ENCODE assay signal across 22 cellular contexts in the genomic region with DNA sequence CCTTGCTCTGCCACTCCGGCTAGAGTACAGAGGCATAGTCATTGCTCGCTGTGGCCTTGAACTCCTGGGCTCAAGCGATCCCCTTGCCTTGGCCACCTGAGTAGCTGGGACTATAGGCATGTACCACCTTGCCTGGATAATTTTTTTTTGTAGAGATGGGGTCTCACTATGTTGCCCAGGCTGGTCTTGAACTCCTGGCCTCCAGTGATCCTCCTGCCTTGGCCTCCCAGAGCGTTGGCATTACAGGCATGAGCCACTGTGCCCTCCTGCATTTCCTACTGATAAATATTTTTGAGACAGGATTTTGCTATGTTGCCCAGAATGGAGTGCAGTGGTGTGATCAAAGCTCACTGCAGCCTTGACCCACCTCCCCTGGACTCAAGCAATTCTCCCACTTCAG. TPM values are rescaled to one million over a fixed set of nuclear protein-coding genes. Genes with fewer than 3 reads are reported as not detected.
DNase-seq lines count a peak whose midpoint lies in the region; ATAC-seq and TF ChIP-seq lines count a peak whose summit lies in the region.
"Had no signal": no experiment of that assay in that cellular context is flagged by ENCODE, and none has a peak within 500 bp of the region (broad histone marks: within the 10 kb centered on the region; RNA-seq: fewer than 3 reads in every experiment).

No MANE protein-coding gene starts in this region.

- H3K36me3 Mint-ChIP-seq in activated CD8-positive, alpha-beta memory T cell treated with anti-CD3 and anti-CD28 coated beads, Interleukin-2, amount 10 ng/mL, durations not matched to agents 7 days and 5 days, result peaks cover 47% of the 10 kb centered on the region
- H3K36me3 Mint-ChIP-seq in type B pancreatic cell (peaks cover 48% of the 10 kb centered on the region), H9 (ENCODE audit: insufficient read depth in 1 of 3, low read depth in 3 of 3) (peaks cover 22 to 70% (median 67%) of the 10 kb centered on the region in 3 experiments; a peak in 6 of 7 replicates)

- no peak for DNase-seq in activated CD8-positive, alpha-beta memory T cell treated with anti-CD3 and anti-CD28 coated beads, Interleukin-2, amount 10 ng/mL, durations not matched to agents 7 days and 5 days
- no peak for DNase-seq in activated CD8-positive, alpha-beta memory T cell treated with anti-CD3 and anti-CD28 coated beads, Interleukin-2, amount 50 U/mL, for 48 hours
- DNase-seq in right lobe of liver (no peak), type B pancreatic cell (ENCODE audit: extremely low spot score, unreplicated experiment) (no peak), DMS153 treated with DMSO at 0.1 percent for 48 hours (lab: John Stamatoyannopoulos, UW; ENCODE audit: unreplicated experiment) (no peak), H9 (no peak)
- no peak for DNase-seq in activated CD4-positive, alpha-beta T cell treated with anti-CD3 and anti-CD28 coated beads, Interleukin-2, amount 50 U/mL, for 48 hours
- DNase-seq: CD8-positive, alpha-beta T cell; GDM1; GOT3; HFFc6; NCI-H1436 treated with DMSO at 0.1 percent for 48 hours; NCI-H2081; NCI-H510A treated with DMSO at 0.1 percent for 48 hours; NCI-H82; PC-9 had no signal

- no peak for ATAC-seq in activated CD8-positive, alpha-beta memory T cell treated with anti-CD3 and anti-CD28 coated beads, Interleukin-2, amount 10 ng/mL, durations not matched to agents 7 days and 5 days
- no peak for ATAC-seq in right lobe of liver
- ATAC-seq: CD8-positive, alpha-beta T cell; GM12878 had no signal

- H3K4me1 ChIP-seq in right lobe of liver (peaks cover 0 to 38% (median 17%) of the 10 kb centered on the region in 4 donors), H9 (ENCODE audit: insufficient read depth, low read length) (no peaks in the 10 kb centered on the region; the same call in 1 of the 2 replicates)
- H3K4me1 ChIP-seq: BLaER1, SJSA1 had no signal

- no peak overlapping the region for H2BK20ac ChIP-seq in H9 (ENCODE audit: low read depth, low read length, poor library complexity, severe bottlenecking)

- H2BK120ac ChIP-seq in H9 (ENCODE audit: low read depth, low read length, poor library complexity, severe bottlenecking), result no peak overlapping the region

- no peak overlapping the region for H2BK5ac ChIP-seq in H9 (ENCODE audit: insufficient read length, low read length)

- intact Hi-C loops in right lobe of liver (cut with DNase I), result no loop called here

- no peak overlapping the region for H3K56ac ChIP-seq in H9 (ENCODE audit: insufficient read length, low read depth, low read length)

- CTCF ChIA-PET in activated CD8-positive, alpha-beta memory T cell treated with anti-CD3 and anti-CD28 coated beads, Interleukin-2, amount 10 ng/mL, durations not matched to agents 7 days and 5 days (lab: Charles Lee), result interaction anchor here (1.2 kb wide), 1 partner anchor 133 kb away, joined by 3 read pairs; no protein-coding TSS in a partner anchor

- H2AFZ ChIP-seq in H9 (ENCODE audit: low read length), result no peak overlapping the region
- H2AFZ ChIP-seq: PC-9 had no signal

- H3K4me2 ChIP-seq in H9 (ENCODE audit: insufficient read depth, insufficient read length, low read length), result no peak overlapping the region
- H3K4me2 ChIP-seq: BLaER1, KMS-11, PC-9 had no signal

- TF ChIP-seq CTCF in VCaP (conservative IDR thresholded peaks at IDR 0.05), result no peak
- no peak for TF ChIP-seq CTCF in right lobe of liver (IDR thresholded peaks at IDR 0.05)
- TF ChIP-seq CTCF in type B pancreatic cell (conservative IDR thresholded peaks at IDR 0.05), result no peak
- TF ChIP-seq CTCF in H9 (conservative IDR thresholded peaks at IDR 0.05), result no peak

- H3K27ac Mint-ChIP-seq in activated CD8-positive, alpha-beta memory T cell treated with anti-CD3 and anti-CD28 coated beads, Interleukin-2, amount 10 ng/mL, durations not matched to agents 7 days and 5 days, result peak overlapping the region; percentile 47
- H3K27ac Mint-ChIP-seq in type B pancreatic cell (peak overlapping the region; percentile 84), H9 (no peak overlapping the region)
- H3K27ac Mint-ChIP-seq: CD8-positive, alpha-beta T cell had no signal

- H3K36me3 ChIP-seq in right lobe of liver, result peaks cover 4 to 77% (median 44%) of the 10 kb centered on the region in 4 donors

- H3K27me3 ChIP-seq in right lobe of liver (no peaks in the 10 kb centered on the region), H9 (ENCODE audit: insufficient read depth, low read length) (no peaks in the 10 kb centered on the region)
- H3K27me3 ChIP-seq: BLaER1, SJSA1 had no signal

- H4K91ac ChIP-seq in H9 (ENCODE audit: insufficient read length, low read depth, low read length), result no peak overlapping the region

- H3K4me1 Mint-ChIP-seq in activated CD8-positive, alpha-beta memory T cell treated with anti-CD3 and anti-CD28 coated beads, Interleukin-2, amount 10 ng/mL, durations not matched to agents 7 days and 5 days, result peaks cover 10% of the 10 kb centered on the region
- H3K4me1 Mint-ChIP-seq in type B pancreatic cell (ENCODE audit: unreplicated experiment) (no peaks in the 10 kb centered on the region), H9 (peaks cover 3 to 10% of the 10 kb centered on the region in 2 experiments)

- no peak overlapping the region for H3T11ph ChIP-seq in H9 (ENCODE audit: low read length)

- H4K20me1 ChIP-seq in H9 (ENCODE audit: control insufficient read depth, insufficient read depth, insufficient read length), result no peaks in the 10 kb centered on the region
- H4K20me1 ChIP-seq: BLaER1 had no signal

- no peak for TF ChIP-seq POLR2A in right lobe of liver (IDR thresholded peaks at IDR 0.05)

- H3K27ac ChIP-seq in VCaP (0 out of 2 replicates have a peak overlapping the region, but pooled peaks have one; percentile 47), right lobe of liver (peak overlapping the region in 2 of 3 donors; percentile 47 to 76), H9 (ENCODE audit: insufficient read length, low read depth, low read length) (no peak overlapping the region)
- H3K27ac ChIP-seq: BLaER1, KMS-11, PC-9, SJSA1 had no signal

- no peaks in the 10 kb centered on the region for H3K23me2 ChIP-seq in H9 (ENCODE audit: insufficient read length, low read depth, low read length, poor library complexity, severe bottlenecking)

- H3K9me3 Mint-ChIP-seq in activated CD8-positive, alpha-beta memory T cell treated with anti-CD3 and anti-CD28 coated beads, Interleukin-2, amount 10 ng/mL, durations not matched to agents 7 days and 5 days (ENCODE audit: low read depth), result no peaks in the 10 kb centered on the region
- H3K9me3 Mint-ChIP-seq in type B pancreatic cell (no peaks in the 10 kb centered on the region), H9 (no peaks in the 10 kb centered on the region)
- H3K9me3 Mint-ChIP-seq: CD8-positive, alpha-beta T cell; HFFc6 had no signal

- no peak overlapping the region for H4K8ac ChIP-seq in H9 (replicated peaks; ENCODE audit: insufficient read length, low read depth, low read length)

- no peak overlapping the region for H3K4ac ChIP-seq in H9 (ENCODE audit: low read depth, low read length)

- H4K5ac ChIP-seq in H9 (ENCODE audit: insufficient read length, low read depth, low read length), result no peak overlapping the region

- no peak overlapping the region for H2BK15ac ChIP-seq in H9 (ENCODE audit: low read depth, low read length)

- no peak overlapping the region for H2BK12ac ChIP-seq in H9 (ENCODE audit: insufficient read length, low read depth, low read length)

- no peak overlapping the region for H3K14ac ChIP-seq in H9 (ENCODE audit: insufficient read depth, low read length)

- no peaks in the 10 kb centered on the region for H3K79me2 ChIP-seq in H9 (ENCODE audit: insufficient read depth, low read length)

- 92% methylated on average over 4 of the region's 4 CpGs for WGBS in right lobe of liver (ENCODE audit: insufficient coverage, low coverage, low lambda C conversion rate, missing lambda C conversion rate)
- no CpG with 5 or more reads among the region's 4 CpGs for WGBS in H9 (ENCODE audit: extremely low coverage, insufficient read length, low lambda C conversion rate)

- no peaks in the 10 kb centered on the region for H3K79me1 ChIP-seq in H9 (ENCODE audit: insufficient read depth, low read depth, low read length, poor library complexity, severe bottlenecking)

- H3K23ac ChIP-seq in H9 (ENCODE audit: insufficient read length, low read depth, low read length), result no peak overlapping the region

- H3K4me3 Mint-ChIP-seq in activated CD8-positive, alpha-beta memory T cell treated with anti-CD3 and anti-CD28 coated beads, Interleukin-2, amount 10 ng/mL, durations not matched to agents 7 days and 5 days, result no peak overlapping the region
- H3K4me3 Mint-ChIP-seq in type B pancreatic cell (no peak overlapping the region), H9 (no peak overlapping the region)
- H3K4me3 Mint-ChIP-seq: CD8-positive, alpha-beta T cell; HFFc6 had no signal

- H2AK5ac ChIP-seq in H9 (ENCODE audit: insufficient read length, low read length), result no peak overlapping the region

- no peak overlapping the region for H3K18ac ChIP-seq in H9 (ENCODE audit: insufficient read length, low read depth, low read length)

- H3K9me3 ChIP-seq in right lobe of liver (no peaks in the 10 kb centered on the region), H9 (ENCODE audit: control insufficient read depth, low read depth, low read length) (no peaks in the 10 kb centered on the region)
- H3K9me3 ChIP-seq: BLaER1, SJSA1 had no signal

- no peaks in the 10 kb centered on the region for H3K27me3 Mint-ChIP-seq in activated CD8-positive, alpha-beta memory T cell treated with anti-CD3 and anti-CD28 coated beads, Interleukin-2, amount 10 ng/mL, durations not matched to agents 7 days and 5 days
- H3K27me3 Mint-ChIP-seq in type B pancreatic cell, result no peaks in the 10 kb centered on the region
- H3K27me3 Mint-ChIP-seq in H9 (ENCODE audit: low read depth), result no peaks in the 10 kb centered on the region; the same call in 1 of the 2 replicates

- no peak overlapping the region for H3K9ac ChIP-seq in H9 (ENCODE audit: extremely low read depth, insufficient read length, low read length)
- H3K9ac ChIP-seq: BLaER1, KMS-11 had no signal

- no peak overlapping the region for H3K4me3 ChIP-seq in right lobe of liver
- H3K4me3 ChIP-seq: BLaER1, GM12878, PC-9, SJSA1 had no signal

RNA-seq across cellular contexts. Expression of a gene that starts 9.4 kb away (rescaled TPM):
- total RNA-seq in activated CD8-positive, alpha-beta memory T cell treated with anti-CD3 and anti-CD28 coated beads, Interleukin-2, amount 10 ng/mL, durations not matched to agents 7 days and 5 days, result 10 to 100 TPM; 59.9 to 69.5 TPM
- total RNA-seq in right lobe of liver (10 to 100 TPM; 13.2 to 28.1 (median 18.9) TPM), type B pancreatic cell (ENCODE audit: low replicate concordance) (46.5 and 108 TPM in 2 replicates), H9 (2021) (62.7 and 67.4 TPM in 2 replicates)

RNA-seq across cellular contexts. Expression of a gene that starts 9.6 kb away (rescaled TPM):
- total RNA-seq in activated CD8-positive, alpha-beta memory T cell treated with anti-CD3 and anti-CD28 coated beads, Interleukin-2, amount 10 ng/mL, durations not matched to agents 7 days and 5 days, result 100 to 1,000 TPM; 211 to 271 TPM
- total RNA-seq in right lobe of liver (100 to 1,000 TPM in 4 of 6 experiments, 10 to 100 TPM in 2; 95.5 to 215 (median 122) TPM), type B pancreatic cell (ENCODE audit: low replicate concordance) (252 and 377 TPM in 2 replicates), H9 (2021) (370 and 383 TPM in 2 replicates)

RNA-seq across cellular contexts. Expression of a gene that starts 28.9 kb away (rescaled TPM):
- 100 to 1,000 TPM; 283 to 367 TPM for total RNA-seq in activated CD8-positive, alpha-beta memory T cell treated with anti-CD3 and anti-CD28 coated beads, Interleukin-2, amount 10 ng/mL, durations not matched to agents 7 days and 5 days
- total RNA-seq in right lobe of liver (10 to 100 TPM; 12.1 to 30.6 (median 19.4) TPM), type B pancreatic cell (ENCODE audit: low replicate concordance) (15.6 and 61.0 TPM in 2 replicates), H9 (2021) (18.2 and 19.8 TPM in 2 replicates)
- total RNA-seq: HFFc6, SJSA1 had no signal

RNA-seq across cellular contexts. Expression of a gene that starts 36.3 kb away (rescaled TPM):
- total RNA-seq in activated CD8-positive, alpha-beta memory T cell treated with anti-CD3 and anti-CD28 coated beads, Interleukin-2, amount 10 ng/mL, durations not matched to agents 7 days and 5 days, result 100 to 1,000 TPM; 120 to 132 TPM
- 100 to 1,000 TPM in 2 of 6 experiments, 10 to 100 TPM in 4; 47.6 to 189 (median 70.5) TPM for total RNA-seq in right lobe of liver
- total RNA-seq in type B pancreatic cell (ENCODE audit: low replicate concordance), result 220 and 275 TPM in 2 replicates
- total RNA-seq in H9 (2021), result 195 TPM in 2 replicates

RNA-seq across cellular contexts. Expression of a gene that starts 36.5 kb away (rescaled TPM):
- not detected for total RNA-seq in activated CD8-positive, alpha-beta memory T cell treated with anti-CD3 and anti-CD28 coated beads, Interleukin-2, amount 10 ng/mL, durations not matched to agents 7 days and 5 days
- total RNA-seq in right lobe of liver (not detected), type B pancreatic cell (ENCODE audit: low replicate concordance) (not detected in 2 replicates), H9 (2021) (not detected in 2 replicates)
- total RNA-seq: CD8-positive, alpha-beta T cell; GM12878; HFFc6; M059J; PC-9; SJSA1 had no signal

Comparison
In these comparisons a context has a peak if more than half of its experiments do, and no peak if none do; other contexts are left out.
1. H3K27ac Mint-ChIP-seq: peak in activated CD8-positive, alpha-beta memory T cell treated with anti-CD3 and anti-CD28 coated beads, Interleukin-2, amount 10 ng/mL, durations not matched to agents 7 days and 5 days (single experiment) and type B pancreatic cell (single experiment); none in H9 (0 of 3).